7 cellular contexts compared by ENCODE assay signal in the genomic region with DNA sequence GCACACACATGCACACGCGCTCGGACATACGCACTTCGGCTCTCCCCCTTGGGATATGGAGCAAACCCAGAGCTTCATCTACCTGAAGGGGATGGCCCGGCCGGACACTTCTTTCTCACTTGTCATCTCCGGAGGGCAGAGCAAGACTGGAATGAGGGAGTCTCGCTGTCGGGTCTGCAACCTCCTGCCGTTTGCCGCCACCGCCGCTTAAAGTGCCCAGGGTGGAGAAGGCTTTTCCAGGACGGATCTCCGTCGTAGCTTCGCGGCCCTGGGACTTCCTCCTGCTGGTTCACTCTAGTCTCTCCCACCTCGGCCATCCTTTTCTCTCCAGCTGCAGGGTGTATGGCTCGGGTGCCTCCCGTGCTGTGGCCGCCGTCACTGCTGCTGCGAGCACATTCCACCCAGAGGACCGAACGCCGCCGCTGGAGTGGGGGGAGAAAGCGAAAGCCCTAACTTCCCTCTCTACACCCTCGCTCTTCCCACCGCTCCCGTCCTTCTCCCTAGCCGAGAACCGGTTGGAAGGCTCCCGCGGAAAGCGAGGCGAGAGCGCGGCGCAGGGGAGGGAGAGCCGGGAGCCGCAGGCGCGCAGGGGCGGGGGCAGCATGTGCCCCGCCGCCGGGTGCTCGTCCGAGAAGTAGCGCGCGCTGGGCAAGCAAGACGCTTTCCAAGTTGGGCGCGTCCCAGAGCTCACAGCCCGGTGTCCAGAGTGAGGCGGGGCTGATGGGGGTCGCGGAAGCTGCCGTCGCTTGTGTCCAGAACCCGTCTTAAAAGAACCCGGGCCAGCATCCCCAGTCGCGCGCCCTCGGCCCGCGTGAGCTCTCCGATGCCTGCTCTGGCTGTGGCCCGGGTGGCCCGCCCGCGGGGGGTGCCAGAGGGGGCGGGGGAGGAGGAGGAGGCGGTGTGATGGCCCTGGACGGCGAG. TPM values are rescaled to one million over a fixed set of nuclear protein-coding genes. Genes with fewer than 3 reads are reported as not detected.
DNase-seq lines count a peak whose midpoint lies in the region; ATAC-seq, FAIRE-seq and TF ChIP-seq lines count a peak whose summit lies in the region.

A gene with protein sequence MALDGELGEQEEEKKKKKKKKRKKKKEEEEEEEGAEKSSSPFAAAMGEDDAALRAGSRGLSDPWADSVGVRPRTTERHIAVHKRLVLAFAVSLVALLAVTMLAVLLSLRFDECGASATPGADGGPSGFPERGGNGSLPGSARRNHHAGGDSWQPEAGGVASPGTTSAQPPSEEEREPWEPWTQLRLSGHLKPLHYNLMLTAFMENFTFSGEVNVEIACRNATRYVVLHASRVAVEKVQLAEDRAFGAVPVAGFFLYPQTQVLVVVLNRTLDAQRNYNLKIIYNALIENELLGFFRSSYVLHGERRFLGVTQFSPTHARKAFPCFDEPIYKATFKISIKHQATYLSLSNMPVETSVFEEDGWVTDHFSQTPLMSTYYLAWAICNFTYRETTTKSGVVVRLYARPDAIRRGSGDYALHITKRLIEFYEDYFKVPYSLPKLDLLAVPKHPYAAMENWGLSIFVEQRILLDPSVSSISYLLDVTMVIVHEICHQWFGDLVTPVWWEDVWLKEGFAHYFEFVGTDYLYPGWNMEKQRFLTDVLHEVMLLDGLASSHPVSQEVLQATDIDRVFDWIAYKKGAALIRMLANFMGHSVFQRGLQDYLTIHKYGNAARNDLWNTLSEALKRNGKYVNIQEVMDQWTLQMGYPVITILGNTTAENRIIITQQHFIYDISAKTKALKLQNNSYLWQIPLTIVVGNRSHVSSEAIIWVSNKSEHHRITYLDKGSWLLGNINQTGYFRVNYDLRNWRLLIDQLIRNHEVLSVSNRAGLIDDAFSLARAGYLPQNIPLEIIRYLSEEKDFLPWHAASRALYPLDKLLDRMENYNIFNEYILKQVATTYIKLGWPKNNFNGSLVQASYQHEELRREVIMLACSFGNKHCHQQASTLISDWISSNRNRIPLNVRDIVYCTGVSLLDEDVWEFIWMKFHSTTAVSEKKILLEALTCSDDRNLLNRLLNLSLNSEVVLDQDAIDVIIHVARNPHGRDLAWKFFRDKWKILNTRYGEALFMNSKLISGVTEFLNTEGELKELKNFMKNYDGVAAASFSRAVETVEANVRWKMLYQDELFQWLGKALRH (plus strand): TSS at position 630 of the 921 bp plus-strand sequence. CDS start 274 bp downstream, at position 904.

- no peak for FAIRE-seq in GM12891 (lab: Jason Lieb, UNC)

- TF ChIP-seq CTCF in dorsolateral prefrontal cortex (IDR thresholded peaks at IDR 0.05 in 54 of 56, conservative IDR thresholded peaks at IDR 0.05 in 2 of 56; ENCODE audit: low read depth in 1 of 56, partially characterized antibody in 56 of 56) (peak in 1 of 56 donors; percentile 0), lower leg skin (IDR thresholded peaks at IDR 0.05) (no peak)

- H3K4me3 ChIP-seq in dorsolateral prefrontal cortex (peak within 1 kb of the TSS; percentile 43 to 85 (median 70)), lower leg skin (ENCODE audit: low read depth, poor library complexity, severe bottlenecking) (peak within 1 kb of the TSS; percentile 22)

- H3K27ac ChIP-seq in dorsolateral prefrontal cortex: peak within 1 kb of the TSS in 56 of 59 donors; percentile 5 to 90 (median 74)
- H3K27ac ChIP-seq in substantia nigra (ENCODE audit: low read depth, low read length, poor library complexity, severe bottlenecking): peak within 1 kb of the TSS; percentile 67

- intact Hi-C loops in dorsolateral prefrontal cortex (cut with DNase I): loop anchor here (5.0 to 10.0 kb wide), 3 partner anchors 70 to 255 kb away; no protein-coding TSS in a partner anchor
- intact Hi-C loops in lower leg skin (cut with DNase I; ENCODE audit: low total_unique reads): no loop called here

- WGBS in lower leg skin, 2 donors: 1% methylated on average over 59 to 79 of the region's 81 CpGs

- DNase-seq in GM12891 (ENCODE audit: insufficient read length, low spot score) (peak; percentile 11), NCI-H510A (lab: John Stamatoyannopoulos, UW) (peak; percentile 69), dorsolateral prefrontal cortex (peak in 7 of 10 donors; percentile 25 to 71 (median 38)), lower leg skin (ENCODE audit: low spot score in 2 of 2) (peak in 1 of 2 donors; percentile 14), substantia nigra (lab: John Stamatoyannopoulos, UW) (peak in 14 of 49 donors; percentile 11 to 73 (median 42))

- ATAC-seq in GM18519 (IDR thresholded peaks at IDR 0.05; ENCODE audit: low FRiP score, unreplicated experiment) (no peak), GM18502 (IDR thresholded peaks at IDR 0.05; ENCODE audit: poor library complexity, unreplicated experiment) (no peak)

- TF ChIP-seq POLR2A in GM12891 (IDR thresholded peaks at IDR 0.05; ENCODE audit: low read depth, low read length) (no peak), lower leg skin (IDR thresholded peaks at IDR 0.05) (no peak)

- H3K27me3 ChIP-seq in dorsolateral prefrontal cortex: peaks cover 0 to 41% (median 8%) of the 10 kb centered on the region in 45 donors

TF ChIP-seq in GM12891, 5 proteins besides CTCF, POLR2A, EP300 and RAD21:
- TF ChIP-seq PAX5 (IDR thresholded peaks at IDR 0.05; ENCODE audit: insufficient read depth, low read length, severe bottlenecking) (no peak), POU2F2 (IDR thresholded peaks at IDR 0.05; ENCODE audit: low read depth, low read length) (no peak), SPI1 (IDR thresholded peaks at IDR 0.05; ENCODE audit: low read depth, low read length) (no peak), TAF1 (IDR thresholded peaks at IDR 0.05; ENCODE audit: low read depth, low read length) (no peak), POLR2AphosphoS5 (IDR thresholded peaks at IDR 0.05; ENCODE audit: low read depth, low read length) (no peak)

RNA-seq across cellular contexts. Expression of the gene that starts here (rescaled TPM):
- polyA plus RNA-seq in GM12891 (2012; ENCODE audit: low read depth, missing spikeins): not detected
- total RNA-seq in dorsolateral prefrontal cortex (10 to 100 TPM; 14.1 to 93.9 (median 41.5) TPM), lower leg skin (1 to 10 TPM in 2 of 4 donors, under 1 TPM in 2; 0.49 to 5.8 (median 1.1) TPM)
